ENCODE assay signal across 22 cellular contexts in the genomic region with DNA sequence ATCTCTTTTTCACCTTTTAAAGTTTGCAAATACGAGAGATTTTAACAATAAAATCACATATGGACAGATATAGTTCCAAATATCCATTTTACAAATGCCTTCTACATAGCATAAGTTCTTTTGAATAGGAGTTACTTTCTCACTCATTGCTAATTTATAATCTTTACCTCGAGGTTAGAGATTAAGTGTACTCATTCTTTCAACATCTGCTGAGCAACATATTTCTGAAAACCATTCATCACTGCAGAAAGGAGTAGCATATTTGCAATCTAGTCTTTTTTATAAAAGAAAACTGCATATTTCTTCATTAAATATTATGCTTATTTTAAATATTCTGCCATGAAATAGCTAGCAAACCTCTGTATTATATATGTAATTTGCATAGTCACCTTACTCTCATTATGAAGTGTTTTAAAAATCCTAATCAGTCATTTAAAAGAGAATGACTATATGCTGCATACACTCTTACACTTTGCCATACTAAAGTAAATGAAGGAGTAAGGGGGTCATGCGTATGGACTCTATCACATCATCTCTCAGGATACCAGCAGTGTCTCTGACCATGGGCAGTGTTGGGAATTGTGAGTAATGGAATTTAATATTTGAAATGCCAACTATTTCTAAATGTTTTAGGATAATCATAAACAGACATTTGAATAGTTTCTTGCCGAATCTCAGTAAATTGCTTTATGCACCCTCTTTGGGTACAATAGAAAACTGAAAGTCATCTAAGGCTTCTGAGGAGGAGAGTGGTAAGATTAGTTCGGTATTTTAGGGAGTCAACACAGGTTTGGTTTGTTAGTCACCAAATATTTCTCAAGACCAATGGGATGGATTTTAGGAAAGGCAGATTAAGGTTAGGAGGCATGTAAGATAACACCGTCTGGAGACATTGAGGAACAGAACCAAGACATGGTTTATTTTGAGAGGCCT.
DNase-seq lines count a peak whose midpoint lies in the region; ATAC-seq and TF ChIP-seq lines count a peak whose summit lies in the region.
"Had no signal": no experiment of that assay in that cellular context is flagged by ENCODE, and none has a peak within 500 bp of the region (broad histone marks: within the 10 kb centered on the region; RNA-seq: fewer than 3 reads in every experiment).

No MANE protein-coding gene starts in this region.

- no peak for TF ChIP-seq POLR2A in breast epithelium (IDR thresholded peaks at IDR 0.05)

- H3K27me3 ChIP-seq in breast epithelium: no peaks in the 10 kb centered on the region
- H3K27me3 ChIP-seq: gastroesophageal sphincter, transverse colon had no signal

- no peaks in the 10 kb centered on the region for H3K9me3 Mint-ChIP-seq in MCF 10A (ENCODE audit: unreplicated experiment)

- intact Hi-C loops in MCF 10A (cut with micrococcal nuclease) (no loop called here), breast epithelium (cut with DNase I; ENCODE audit: low total_unique reads) (no loop called here)

- BruUV-seq in MCF 10A (replicated peaks; lab: Mats Ljungman, UMichigan): TSS peak; percentile 62

- H3K27ac ChIP-seq in breast epithelium: no peak overlapping the region
- H3K27ac ChIP-seq: 22Rv1, gastroesophageal sphincter, transverse colon had no signal

- peak overlapping the region; percentile 2 for H3K4me3 Mint-ChIP-seq in MCF 10A (ENCODE audit: unreplicated experiment)
- H3K4me3 Mint-ChIP-seq: activated naive CD8-positive, alpha-beta T cell; activated T-helper 17 cell treated with anti-CD3 and anti-CD28 coated beads, Interleukin-2, amount 50 U/mL, for 72 hours; B cell; neural crest cell had no signal

- H3K27me3 Mint-ChIP-seq in MCF 10A (ENCODE audit: insufficient read depth, unreplicated experiment): no peaks in the 10 kb centered on the region

- H3K9me3 ChIP-seq in breast epithelium: no peaks in the 10 kb centered on the region
- H3K9me3 ChIP-seq: gastroesophageal sphincter, transverse colon had no signal

- CTCF ChIA-PET in MCF 10A (lab: Yijun Ruan, JAX): interaction anchor here (0.7 kb wide), 1 partner anchor 502 kb away, joined by 4 read pairs; no protein-coding TSS in a partner anchor

- H3K36me3 Mint-ChIP-seq in MCF 10A (ENCODE audit: insufficient read depth, unreplicated experiment): no peaks in the 10 kb centered on the region
- H3K36me3 Mint-ChIP-seq: activated naive CD8-positive, alpha-beta T cell had no signal

- no peaks in the 10 kb centered on the region for H3K4me1 ChIP-seq in breast epithelium
- H3K4me1 ChIP-seq: gastroesophageal sphincter, transverse colon had no signal

- no peaks in the 10 kb centered on the region for H3K36me3 ChIP-seq in breast epithelium
- H3K36me3 ChIP-seq: gastroesophageal sphincter, transverse colon had no signal

- POLR2A ChIA-PET in MCF 10A (lab: Yijun Ruan, JAX): interaction anchor here (0.7 kb wide), 1 partner anchor 578 kb away, joined by 3 read pairs; no protein-coding TSS in a partner anchor

- ATAC-seq in GM18511 (IDR thresholded peaks at IDR 0.05; ENCODE audit: unreplicated experiment) (no peak), GM18861 (IDR thresholded peaks at IDR 0.05; ENCODE audit: unreplicated experiment) (no peak)
- ATAC-seq: activated T-helper 17 cell treated with anti-CD3 and anti-CD28 coated beads, Interleukin-2, amount 50 U/mL, for 72 hours; gastroesophageal sphincter had no signal

- peak overlapping the region; percentile 76 for H3K27ac Mint-ChIP-seq in MCF 10A (ENCODE audit: low read depth, unreplicated experiment)
- H3K27ac Mint-ChIP-seq: activated naive CD8-positive, alpha-beta T cell; activated T-helper 17 cell treated with anti-CD3 and anti-CD28 coated beads, Interleukin-2, amount 50 U/mL, for 72 hours; B cell had no signal

- peaks cover 34% of the 10 kb centered on the region for H3K4me1 Mint-ChIP-seq in MCF 10A (ENCODE audit: insufficient read depth, unreplicated experiment)
- H3K4me1 Mint-ChIP-seq: activated T-helper 17 cell treated with anti-CD3 and anti-CD28 coated beads, Interleukin-2, amount 50 U/mL, for 72 hours had no signal

- TF ChIP-seq CTCF in MCF 10A (IDR thresholded peaks at IDR 0.05; ENCODE audit: unreplicated experiment): no peak
- TF ChIP-seq CTCF in breast epithelium (IDR thresholded peaks at IDR 0.05): no peak
- no peak for TF ChIP-seq CTCF in cardiac fibroblast (IDR thresholded peaks at IDR 0.05; ENCODE audit: low read depth, low read length)

- no peak for DNase-seq in MCF 10A (ENCODE audit: unreplicated experiment)
- no peak for DNase-seq in breast epithelium (ENCODE audit: low spot score in 2 of 2)
- DNase-seq in cardiac fibroblast (ENCODE audit: low read depth in 2 of 2): peak; percentile 16 to 28
- peak; percentile 47 for DNase-seq in iris pigment epithelial cell (ENCODE audit: low read depth)
- DNase-seq in C1 segment of cervical spinal cord (lab: John Stamatoyannopoulos, UW): no peak
- no peak for DNase-seq in UCSD-AML1 (lab: John Stamatoyannopoulos, UW; ENCODE audit: unreplicated experiment)
- DNase-seq: activated CD4-positive, alpha-beta T cell treated with anti-CD3 and anti-CD28 coated beads, Interleukin-2, amount 50 U/mL, for 48 hours; activated CD8-positive, alpha-beta memory T cell treated with anti-CD3 and anti-CD28 coated beads, Interleukin-2, amount 50 U/mL, for 4 hours; cerebellar nuclear complex; DMS53; Kasumi-1; NCI-H1092 treated with DMSO at 0.1 percent for 48 hours; NCI-H187 treated with DMSO at 0.1 percent for 48 hours; transverse colon had no signal

- no peak overlapping the region for H3K4me3 ChIP-seq in breast epithelium
- H3K4me3 ChIP-seq in cardiac fibroblast (replicated peaks in 1 of 2; ENCODE audit: low read depth in 2 of 2, low read length in 2 of 2): no peak overlapping the region
- H3K4me3 ChIP-seq: gastroesophageal sphincter, transverse colon had no signal

Comparison
In these comparisons a context has a peak if more than half of its experiments do, and no peak if none do; other contexts are left out.
1. DNase-seq: peak in cardiac fibroblast (2 of 2) and iris pigment epithelial cell (single experiment); none in MCF 10A (single experiment), breast epithelium (0 of 2), C1 segment of cervical spinal cord (0 of 14) and UCSD-AML1 (single experiment).